19 cellular contexts compared by ENCODE assay signal in the genomic region with DNA sequence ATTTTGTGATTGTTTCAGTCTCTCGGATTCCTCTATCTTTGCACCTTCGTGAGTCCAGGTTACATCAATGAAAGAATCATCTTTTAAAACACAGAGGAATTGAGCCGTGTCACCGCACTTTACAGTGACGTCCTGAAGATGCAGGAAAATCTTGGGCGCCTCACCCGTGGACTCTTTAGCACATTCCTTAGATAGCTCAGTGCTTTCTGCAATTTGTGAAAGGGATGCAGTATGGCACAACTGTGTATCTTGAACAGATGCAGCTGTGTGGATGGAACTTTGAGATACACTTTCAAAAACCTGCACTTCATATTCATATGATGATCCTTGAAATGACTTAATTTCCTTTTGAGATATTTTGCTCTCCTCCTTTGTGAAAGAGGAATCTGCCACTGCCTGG. TPM values are rescaled to one million over a fixed set of nuclear protein-coding genes. Genes with fewer than 3 reads are reported as not detected.
DNase-seq lines count a peak whose midpoint lies in the region; ATAC-seq and TF ChIP-seq lines count a peak whose summit lies in the region.
"Had no signal": no experiment of that assay in that cellular context is flagged by ENCODE, and none has a peak within 500 bp of the region (broad histone marks: within the 10 kb centered on the region; RNA-seq: fewer than 3 reads in every experiment).

No MANE protein-coding gene starts in this region.

- H3K27me3 ChIP-seq in IMR-90 (ENCODE audit: control insufficient read depth, insufficient read depth, low read length), result no peaks in the 10 kb centered on the region; the same call in 1 of the 2 replicates

- no peaks in the 10 kb centered on the region for H3K27me3 Mint-ChIP-seq in nephron progenitor cell (ENCODE audit: low read depth, poor library complexity)

- H2AK5ac ChIP-seq in IMR-90 (ENCODE audit: low read depth, low read length), result no peak overlapping the region

- POLR2A ChIA-PET in IMR-90 (lab: Charles Lee; ENCODE audit: unreplicated experiment), result no interaction called here

- no peaks in the 10 kb centered on the region for H3K9me1 ChIP-seq in IMR-90 (ENCODE audit: insufficient read depth, low read length)

- no peak overlapping the region for H3K56ac ChIP-seq in IMR-90 (ENCODE audit: extremely low read depth, insufficient read depth, low read length)

- H2AK9ac ChIP-seq in IMR-90 (replicated peaks; ENCODE audit: low read depth, low read length, poor library complexity), result no peak overlapping the region

- ATAC-seq in IMR-90 (ENCODE audit: low read depth) (peak; percentile 31; the same call in 1 of the 2 replicates), GM21528 (IDR thresholded peaks at IDR 0.05; ENCODE audit: low FRiP score, unreplicated experiment) (no peak)
- ATAC-seq: CD8-positive, alpha-beta T cell had no signal

- no peak overlapping the region for H3K9ac ChIP-seq in IMR-90 (ENCODE audit: low read depth, low read length)

- WGBS in IMR-90 (ENCODE audit: extremely low coverage in 2 of 2, insufficient read length in 1 of 2), 2 experiments, result no CpG with 5 or more reads among the region's 7 CpGs

- no peak overlapping the region for H2BK15ac ChIP-seq in IMR-90 (ENCODE audit: low read depth, low read length)

- no peak overlapping the region for H3K27ac ChIP-seq in IMR-90 (ENCODE audit: insufficient read depth, low read length)
- H3K27ac ChIP-seq: HL-60 had no signal

- H3K14ac ChIP-seq in IMR-90 (replicated peaks; ENCODE audit: low read depth, low read length), result no peak overlapping the region

- in situ Hi-C loops in IMR-90 (cut with MboI; ENCODE audit: low sequenced_read_pairs), result no loop called here

- H3K4me1 Mint-ChIP-seq in nephron progenitor cell, result no peaks in the 10 kb centered on the region

- H3K9me3 ChIP-seq in IMR-90 (ENCODE audit: control insufficient read depth, insufficient read depth, low read length), result no peaks in the 10 kb centered on the region

- H3K4me3 Mint-ChIP-seq in nephron progenitor cell, result no peak overlapping the region
- H3K4me3 Mint-ChIP-seq: CD8-positive, alpha-beta T cell had no signal

- H3K4ac ChIP-seq in IMR-90 (ENCODE audit: low read depth, low read length), result no peak overlapping the region

- dilution Hi-C loops in IMR-90 (cut with HindIII; ENCODE audit: low sequenced_read_pairs, unreplicated experiment), result no loop called here

- intact Hi-C loops in IMR-90 (cut with micrococcal nuclease), result no loop called here

- no peaks in the 10 kb centered on the region for H3K9me3 Mint-ChIP-seq in nephron progenitor cell
- H3K9me3 Mint-ChIP-seq: CD8-positive, alpha-beta T cell had no signal

- TF ChIP-seq RAD21 in IMR-90 (IDR thresholded peaks at IDR 0.05; ENCODE audit: low read length), result no peak

- no peak overlapping the region for H2BK5ac ChIP-seq in IMR-90 (ENCODE audit: low read depth, low read length, poor library complexity, severe bottlenecking)

- H3K36me3 ChIP-seq in IMR-90 (ENCODE audit: control insufficient read depth, insufficient read depth, low read length), result no peaks in the 10 kb centered on the region

- H3K36me3 Mint-ChIP-seq in nephron progenitor cell (ENCODE audit: low read depth), result no peaks in the 10 kb centered on the region

- peak overlapping the region; percentile 11 for H3K27ac Mint-ChIP-seq in nephron progenitor cell
- H3K27ac Mint-ChIP-seq: CD8-positive, alpha-beta T cell had no signal

- no TSS peak for BruUV-seq in IMR-90 (replicated peaks; lab: Mats Ljungman, UMichigan)

- peak overlapping the region; percentile 39; the same call in 1 of the 2 replicates for H3K4me2 ChIP-seq in IMR-90 (ENCODE audit: low read depth, low read length)

- no peak overlapping the region for H3K23ac ChIP-seq in IMR-90 (ENCODE audit: low read depth, low read length)

- no peaks in the 10 kb centered on the region for H3K79me1 ChIP-seq in IMR-90 (ENCODE audit: low read depth in 1 of 2, low read length in 2 of 2)

- H2BK120ac ChIP-seq in IMR-90 (ENCODE audit: low read depth, low read length), result no peak overlapping the region

- DNase-seq in EH (ENCODE audit: low read depth), result peak; percentile 20
- no peak for DNase-seq in IMR-90
- peak; percentile 2 for DNase-seq in astrocyte of the hippocampus (ENCODE audit: low read depth, low spot score)
- DNase-seq in nephron progenitor cell, result no peak
- DNase-seq in A172 (ENCODE audit: low spot score), result no peak
- no peak for DNase-seq in AG08395 (ENCODE audit: low spot score)
- DNase-seq: ACHN; CD8-positive, alpha-beta T cell; DND-41; KG1; NCI-H1092; NCI-H1694; NCI-H2107; NCI-H446; NCI-H748 treated with DMSO at 0.1 percent for 48 hours; SHP77 had no signal

- CTCF ChIA-PET in IMR-90 (lab: Yijun Ruan, JAX), result no interaction called here

- no peak overlapping the region for H4K91ac ChIP-seq in IMR-90 (ENCODE audit: insufficient read depth, low read depth, low read length)

- no peak overlapping the region for H3K4me3 ChIP-seq in IMR-90 (ENCODE audit: insufficient read depth, low read depth, low read length)

- H3K18ac ChIP-seq in IMR-90 (ENCODE audit: low read depth, low read length), result no peak overlapping the region

- H3K4me1 ChIP-seq in IMR-90 (ENCODE audit: control insufficient read depth, insufficient read depth, low read length), result 0 out of 2 replicates have a peak, but pooled peaks cover 2% of the 10 kb centered on the region

- no peak for TF ChIP-seq CTCF in IMR-90 (conservative IDR thresholded peaks at IDR 0.05; ENCODE audit: low read depth, low read length)
- no peak for TF ChIP-seq CTCF in nephron progenitor cell (IDR thresholded peaks at IDR 0.05)

- H4K20me1 ChIP-seq in IMR-90 (ENCODE audit: insufficient read depth, low read length), result no peaks in the 10 kb centered on the region

- TF ChIP-seq POLR2A in IMR-90 (IDR thresholded peaks at IDR 0.05; ENCODE audit: low read depth, low read length), result no peak

- no peak overlapping the region for H4K5ac ChIP-seq in IMR-90 (ENCODE audit: low read depth, low read length)

- H4K8ac ChIP-seq in IMR-90 (ENCODE audit: low read depth in 2 of 2, low read length in 2 of 2), result no peak overlapping the region

- no peak overlapping the region for H2BK20ac ChIP-seq in IMR-90 (ENCODE audit: low read depth, low read length)

- peak overlapping the region; percentile 15 for H2AFZ ChIP-seq in IMR-90 (replicated peaks; ENCODE audit: low read length, poor library complexity)

TF ChIP-seq in IMR-90, 13 proteins besides CTCF, POLR2A, EP300 and RAD21:
- TF ChIP-seq, protein P1, sequence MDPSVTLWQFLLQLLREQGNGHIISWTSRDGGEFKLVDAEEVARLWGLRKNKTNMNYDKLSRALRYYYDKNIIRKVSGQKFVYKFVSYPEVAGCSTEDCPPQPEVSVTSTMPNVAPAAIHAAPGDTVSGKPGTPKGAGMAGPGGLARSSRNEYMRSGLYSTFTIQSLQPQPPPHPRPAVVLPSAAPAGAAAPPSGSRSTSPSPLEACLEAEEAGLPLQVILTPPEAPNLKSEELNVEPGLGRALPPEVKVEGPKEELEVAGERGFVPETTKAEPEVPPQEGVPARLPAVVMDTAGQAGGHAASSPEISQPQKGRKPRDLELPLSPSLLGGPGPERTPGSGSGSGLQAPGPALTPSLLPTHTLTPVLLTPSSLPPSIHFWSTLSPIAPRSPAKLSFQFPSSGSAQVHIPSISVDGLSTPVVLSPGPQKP (IDR thresholded peaks at IDR 0.05; ENCODE audit: borderline replicate concordance, low read depth, low read length), result no peak
- TF ChIP-seq BHLHE40 (IDR thresholded peaks at IDR 0.05; ENCODE audit: low read depth, low read length), result no peak
- no peak for TF ChIP-seq CHD1 (IDR thresholded peaks at IDR 0.05; ENCODE audit: low read depth, low read length)
- TF ChIP-seq, protein P2, sequence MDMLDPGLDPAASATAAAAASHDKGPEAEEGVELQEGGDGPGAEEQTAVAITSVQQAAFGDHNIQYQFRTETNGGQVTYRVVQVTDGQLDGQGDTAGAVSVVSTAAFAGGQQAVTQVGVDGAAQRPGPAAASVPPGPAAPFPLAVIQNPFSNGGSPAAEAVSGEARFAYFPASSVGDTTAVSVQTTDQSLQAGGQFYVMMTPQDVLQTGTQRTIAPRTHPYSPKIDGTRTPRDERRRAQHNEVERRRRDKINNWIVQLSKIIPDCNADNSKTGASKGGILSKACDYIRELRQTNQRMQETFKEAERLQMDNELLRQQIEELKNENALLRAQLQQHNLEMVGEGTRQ (IDR thresholded peaks at IDR 0.05; ENCODE audit: low read depth, low read length), result no peak
- TF ChIP-seq MAZ (IDR thresholded peaks at IDR 0.05; ENCODE audit: borderline replicate concordance, low read depth, low read length), result no peak
TF ChIP-seq in IMR-90: peak in this region for 0.

RNA-seq across cellular contexts. Expression of a gene that starts 50.9 kb away (rescaled TPM):
- total RNA-seq in IMR-90 (2012; rRNA removed), result 0.18 and 0.83 TPM in 2 replicates
- polyA plus RNA-seq in IMR-90 (2012; rRNA removed), result 0.02 and 0.03 TPM in 2 replicates
- polyA plus RNA-seq in IMR-90 (2012; cell fraction: cytosol; rRNA removed), result under 0.01 TPM in 2 replicates
- 0.02 TPM in 2 replicates for polyA plus RNA-seq in IMR-90 (2012; cell fraction: nucleus; rRNA removed; ENCODE audit: low replicate concordance)
- total RNA-seq in A172 (2014; rRNA removed; shearing (Covaris generic)), result 0.02 TPM in 1 of 2 replicates, not detected in the other
- polyA plus RNA-seq: BJ had no signal

Comparison
In these comparisons a context has a peak if more than half of its experiments do, and no peak if none do; other contexts are left out.
1. DNase-seq: peak in EH (single experiment) and astrocyte of the hippocampus (single experiment); none in IMR-90 (single experiment), nephron progenitor cell (single experiment), A172 (single experiment) and AG08395 (single experiment).